Comparison of ENCODE assay signal across 1 cellular context in genomic region chr17:42681976-42682375, GRCh38.
A peak's percentile ranks its signal among the peaks of the same experiment; 100 is the strongest.
TF ChIP-seq lines count a peak whose summit lies in the region.

No MANE protein-coding gene starts in this region.

TF ChIP-seq in K562, 482 proteins besides CTCF, POLR2A, EP300 and RAD21:
- TF ChIP-seq PHF20 (IDR thresholded peaks at IDR 0.05; ENCODE audit: partially characterized antibody) (peak; percentile 37), ADNP (tag; IDR thresholded peaks at IDR 0.05) (peak; percentile 88), TSC22D4 (tag; IDR thresholded peaks at IDR 0.05) (no peak), RBM39 (optimal IDR thresholded peaks at IDR 0.05; ENCODE audit: low read depth, low read length) (peak; percentile 34), KDM1A (IDR thresholded peaks at IDR 0.05) (peak; percentile 83 to 89), BCOR (IDR thresholded peaks at IDR 0.05) (peak; percentile 98), PTBP1 (IDR thresholded peaks at IDR 0.05; ENCODE audit: low read depth, low read length) (0 out of 2 replicates have a peak, but pooled peaks have one; percentile 43), ZNF512 (tag; IDR thresholded peaks at IDR 0.05) (peak; percentile 88), CAMTA2 (CRISPR knock-in tag; conservative IDR thresholded peaks at IDR 0.05) (no peak), HDAC2 (IDR thresholded peaks at IDR 0.05) (peak; percentile 47; the same call in 1 of the 2 replicates), NFRKB (IDR thresholded peaks at IDR 0.05; ENCODE audit: low read depth) (0 out of 2 replicates have a peak, but pooled peaks have one; percentile 13), ZFP36 (IDR thresholded peaks at IDR 0.05; ENCODE audit: low read depth, low read length, partially characterized antibody) (peak; percentile 85), SMARCA5 (IDR thresholded peaks at IDR 0.05) (peak; percentile 83), ZNF197 (CRISPR knock-in tag; IDR thresholded peaks at IDR 0.05; ENCODE audit: low read depth) (no peak), ARNT (IDR thresholded peaks at IDR 0.05) (no peak; a peak in 1 of 4 replicates), NUFIP1 (IDR thresholded peaks at IDR 0.05; ENCODE audit: partially characterized antibody) (no peak), PCBP1 (IDR thresholded peaks at IDR 0.05; ENCODE audit: low read depth, low read length, poor library complexity, severe bottlenecking) (peak; percentile 17), ARID4B (CRISPR knock-in tag; IDR thresholded peaks at IDR 0.05) (no peak), ZNF717 (CRISPR knock-in tag; IDR thresholded peaks at IDR 0.05) (no peak), SAP30 (IDR thresholded peaks at IDR 0.05; ENCODE audit: borderline replicate concordance, insufficient read depth, low read depth, low read length, poor library complexity, severe bottlenecking) (no peak), RBM25 (IDR thresholded peaks at IDR 0.05; ENCODE audit: low read depth, low read length, severe bottlenecking) (peak; percentile 100)
